8 cellular contexts compared by ENCODE assay signal in the genomic region with DNA sequence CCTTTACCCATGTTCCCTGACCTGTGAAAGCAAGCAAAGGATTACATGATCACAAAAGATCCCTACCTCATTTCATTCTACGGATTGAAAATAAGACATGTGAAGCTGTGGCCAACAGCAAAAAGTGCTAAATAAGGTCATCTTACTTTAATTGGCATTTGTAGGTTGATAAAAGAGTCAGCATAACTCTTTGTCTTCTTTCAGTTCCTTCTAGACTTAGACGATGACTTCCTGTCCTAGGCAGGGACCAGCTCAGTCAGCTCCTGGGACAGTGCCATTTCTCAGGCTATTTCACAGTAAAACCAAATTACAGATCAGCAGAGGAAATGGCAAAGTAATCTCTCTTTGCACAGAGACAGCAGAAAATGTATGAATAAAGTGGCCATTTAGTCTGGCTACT.
DNase-seq lines count a peak whose midpoint lies in the region; ATAC-seq and TF ChIP-seq lines count a peak whose summit lies in the region.

No MANE protein-coding gene starts in this region.

- BruUV-seq in PC-9 (replicated peaks; lab: Mats Ljungman, UMichigan): no TSS peak

- CTCF ChIA-PET in PC-9 (lab: Charles Lee): no interaction called here
- CTCF ChIA-PET in activated CD8-positive, alpha-beta memory T cell treated with anti-CD3 and anti-CD28 coated beads, Interleukin-2, amount 10 ng/mL, durations not matched to agents 7 days and 5 days (lab: Charles Lee): no interaction called here

- H3K4me3 Mint-ChIP-seq in neural progenitor cell: peak overlapping the region; percentile 72
- H3K4me3 Mint-ChIP-seq in activated T-helper 2 cell treated with anti-CD3 and anti-CD28 coated beads, Interferon-gamma antibody, Interleukin-2, Interleukin-4, amounts not matched to agents 10 μg/mL and 5 μg/mL and 100 μg/mL, durations not matched to agents 14 hours and 24 hours and 36 hours (ENCODE audit: low read depth): no peak overlapping the region
- no peak overlapping the region for H3K4me3 Mint-ChIP-seq in activated CD8-positive, alpha-beta memory T cell treated with anti-CD3 and anti-CD28 coated beads, Interleukin-2, amount 10 ng/mL, durations not matched to agents 7 days and 5 days

- no peaks in the 10 kb centered on the region for H4K20me1 ChIP-seq in PC-9 (ENCODE audit: insufficient read depth)
- no peaks in the 10 kb centered on the region for H4K20me1 ChIP-seq in neural progenitor cell (ENCODE audit: low read depth)

- no peaks in the 10 kb centered on the region for H3K27me3 Mint-ChIP-seq in neural progenitor cell (ENCODE audit: insufficient read depth, low read depth)
- H3K27me3 Mint-ChIP-seq in activated T-helper 2 cell treated with anti-CD3 and anti-CD28 coated beads, Interferon-gamma antibody, Interleukin-2, Interleukin-4, amounts not matched to agents 10 μg/mL and 5 μg/mL and 100 μg/mL, durations not matched to agents 14 hours and 24 hours and 36 hours (ENCODE audit: low read depth): no peaks in the 10 kb centered on the region
- H3K27me3 Mint-ChIP-seq in activated CD8-positive, alpha-beta memory T cell treated with anti-CD3 and anti-CD28 coated beads, Interleukin-2, amount 10 ng/mL, durations not matched to agents 7 days and 5 days: no peaks in the 10 kb centered on the region

- intact Hi-C loops in PC-9 (cut with micrococcal nuclease; ENCODE audit: unreplicated experiment): no loop called here
- intact Hi-C loops in activated T-helper 2 cell treated with anti-CD3 and anti-CD28 coated beads, Interferon-gamma antibody, Interleukin-2, Interleukin-4, amounts not matched to agents 10 μg/mL and 5 μg/mL and 100 μg/mL, durations not matched to agents 14 hours and 24 hours and 36 hours (cut with micrococcal nuclease): no loop called here

- H3K79me2 ChIP-seq in PC-9 (ENCODE audit: low read depth) (no peaks in the 10 kb centered on the region), neural progenitor cell (ENCODE audit: low read depth) (no peaks in the 10 kb centered on the region)

- H3K4me1 Mint-ChIP-seq in neural progenitor cell: peaks cover 22% of the 10 kb centered on the region
- no peaks in the 10 kb centered on the region for H3K4me1 Mint-ChIP-seq in activated T-helper 2 cell treated with anti-CD3 and anti-CD28 coated beads, Interferon-gamma antibody, Interleukin-2, Interleukin-4, amounts not matched to agents 10 μg/mL and 5 μg/mL and 100 μg/mL, durations not matched to agents 14 hours and 24 hours and 36 hours (ENCODE audit: low read depth)
- no peaks in the 10 kb centered on the region for H3K4me1 Mint-ChIP-seq in activated CD8-positive, alpha-beta memory T cell treated with anti-CD3 and anti-CD28 coated beads, Interleukin-2, amount 10 ng/mL, durations not matched to agents 7 days and 5 days

- H3K27ac Mint-ChIP-seq in neural progenitor cell: peak overlapping the region; percentile 98
- no peak overlapping the region for H3K27ac Mint-ChIP-seq in activated T-helper 2 cell treated with anti-CD3 and anti-CD28 coated beads, Interferon-gamma antibody, Interleukin-2, Interleukin-4, amounts not matched to agents 10 μg/mL and 5 μg/mL and 100 μg/mL, durations not matched to agents 14 hours and 24 hours and 36 hours
- H3K27ac Mint-ChIP-seq in activated CD8-positive, alpha-beta memory T cell treated with anti-CD3 and anti-CD28 coated beads, Interleukin-2, amount 10 ng/mL, durations not matched to agents 7 days and 5 days: no peak overlapping the region

- ATAC-seq in GM18861 (IDR thresholded peaks at IDR 0.05; ENCODE audit: unreplicated experiment) (peak; percentile 93), HG02852 (IDR thresholded peaks at IDR 0.05; ENCODE audit: unreplicated experiment) (peak; percentile 95)
- no peak for ATAC-seq in activated CD8-positive, alpha-beta memory T cell treated with anti-CD3 and anti-CD28 coated beads, Interleukin-2, amount 10 ng/mL, durations not matched to agents 7 days and 5 days

- no peak overlapping the region for H3K4me3 ChIP-seq in PC-9
- H3K4me3 ChIP-seq in neural progenitor cell: no peak overlapping the region

- H3K9ac ChIP-seq in neural progenitor cell: no peak overlapping the region

- POLR2A ChIA-PET in PC-9 (lab: Charles Lee; ENCODE audit: unreplicated experiment): no interaction called here

- H3K9me3 Mint-ChIP-seq in neural progenitor cell: no peaks in the 10 kb centered on the region
- no peaks in the 10 kb centered on the region for H3K9me3 Mint-ChIP-seq in activated T-helper 2 cell treated with anti-CD3 and anti-CD28 coated beads, Interferon-gamma antibody, Interleukin-2, Interleukin-4, amounts not matched to agents 10 μg/mL and 5 μg/mL and 100 μg/mL, durations not matched to agents 14 hours and 24 hours and 36 hours
- peaks cover 2% of the 10 kb centered on the region for H3K9me3 Mint-ChIP-seq in activated CD8-positive, alpha-beta memory T cell treated with anti-CD3 and anti-CD28 coated beads, Interleukin-2, amount 10 ng/mL, durations not matched to agents 7 days and 5 days (ENCODE audit: low read depth)

- no peaks in the 10 kb centered on the region for H3K27me3 ChIP-seq in PC-9 (ENCODE audit: insufficient read depth, low read depth)
- H3K27me3 ChIP-seq in neural progenitor cell: no peaks in the 10 kb centered on the region

- H3F3A ChIP-seq in PC-9 (ENCODE audit: insufficient read depth, low read depth): no peaks in the 10 kb centered on the region
- H3F3A ChIP-seq in neural progenitor cell (ENCODE audit: low read depth): no peaks in the 10 kb centered on the region

- no peak for DNase-seq in PC-9
- peak; percentile 16 for DNase-seq in neural progenitor cell (ENCODE audit: low spot score)
- no peak for DNase-seq in activated T-helper 2 cell treated with anti-CD3 and anti-CD28 coated beads, Interferon-gamma antibody, Interleukin-2, Interleukin-4, amounts not matched to agents 10 μg/mL and 5 μg/mL and 100 μg/mL, durations not matched to agents 14 hours and 24 hours and 36 hours (ENCODE audit: low spot score)
- DNase-seq in activated effector memory CD4-positive, alpha-beta T cell treated with anti-CD3 and anti-CD28 coated beads, Interleukin-2, amount 50 U/mL, for 16 hours: no peak
- DNase-seq in SW480 (ENCODE audit: low spot score): no peak
- no peak for DNase-seq in activated CD8-positive, alpha-beta memory T cell treated with anti-CD3 and anti-CD28 coated beads, Interleukin-2, amount 10 ng/mL, durations not matched to agents 7 days and 5 days

- H3K9me3 ChIP-seq in PC-9 (ENCODE audit: insufficient read depth, low read depth): no peaks in the 10 kb centered on the region
- no peaks in the 10 kb centered on the region for H3K9me3 ChIP-seq in neural progenitor cell (ENCODE audit: low read depth)

- H2AFZ ChIP-seq in PC-9 (peak overlapping the region; percentile 16; the same call in 1 of the 2 replicates), neural progenitor cell (replicated peaks) (peak overlapping the region; percentile 2)

- TF ChIP-seq CTCF in PC-9 (conservative IDR thresholded peaks at IDR 0.05) (no peak), neural progenitor cell (IDR thresholded peaks at IDR 0.05) (no peak)

- peaks cover 3% of the 10 kb centered on the region for H3K36me3 Mint-ChIP-seq in neural progenitor cell
- H3K36me3 Mint-ChIP-seq in activated T-helper 2 cell treated with anti-CD3 and anti-CD28 coated beads, Interferon-gamma antibody, Interleukin-2, Interleukin-4, amounts not matched to agents 10 μg/mL and 5 μg/mL and 100 μg/mL, durations not matched to agents 14 hours and 24 hours and 36 hours (ENCODE audit: low read depth): no peaks in the 10 kb centered on the region
- H3K36me3 Mint-ChIP-seq in activated CD8-positive, alpha-beta memory T cell treated with anti-CD3 and anti-CD28 coated beads, Interleukin-2, amount 10 ng/mL, durations not matched to agents 7 days and 5 days: no peaks in the 10 kb centered on the region

- no peak overlapping the region for H3K27ac ChIP-seq in PC-9
- H3K27ac ChIP-seq in neural progenitor cell: peak overlapping the region; percentile 34

- H3K4me2 ChIP-seq in PC-9 (no peak overlapping the region), neural progenitor cell (peak overlapping the region; percentile 5)

- no peaks in the 10 kb centered on the region for H3K4me1 ChIP-seq in PC-9 (replicated peaks; ENCODE audit: insufficient read depth)
- peaks cover 35% of the 10 kb centered on the region for H3K4me1 ChIP-seq in neural progenitor cell

- H3K9me2 ChIP-seq in PC-9 (ENCODE audit: insufficient read depth): no peaks in the 10 kb centered on the region

- H3K36me3 ChIP-seq in PC-9 (ENCODE audit: low read depth) (no peaks in the 10 kb centered on the region), neural progenitor cell (no peaks in the 10 kb centered on the region)
